ENCODE assay signal across 8 cellular contexts in the genomic region with DNA sequence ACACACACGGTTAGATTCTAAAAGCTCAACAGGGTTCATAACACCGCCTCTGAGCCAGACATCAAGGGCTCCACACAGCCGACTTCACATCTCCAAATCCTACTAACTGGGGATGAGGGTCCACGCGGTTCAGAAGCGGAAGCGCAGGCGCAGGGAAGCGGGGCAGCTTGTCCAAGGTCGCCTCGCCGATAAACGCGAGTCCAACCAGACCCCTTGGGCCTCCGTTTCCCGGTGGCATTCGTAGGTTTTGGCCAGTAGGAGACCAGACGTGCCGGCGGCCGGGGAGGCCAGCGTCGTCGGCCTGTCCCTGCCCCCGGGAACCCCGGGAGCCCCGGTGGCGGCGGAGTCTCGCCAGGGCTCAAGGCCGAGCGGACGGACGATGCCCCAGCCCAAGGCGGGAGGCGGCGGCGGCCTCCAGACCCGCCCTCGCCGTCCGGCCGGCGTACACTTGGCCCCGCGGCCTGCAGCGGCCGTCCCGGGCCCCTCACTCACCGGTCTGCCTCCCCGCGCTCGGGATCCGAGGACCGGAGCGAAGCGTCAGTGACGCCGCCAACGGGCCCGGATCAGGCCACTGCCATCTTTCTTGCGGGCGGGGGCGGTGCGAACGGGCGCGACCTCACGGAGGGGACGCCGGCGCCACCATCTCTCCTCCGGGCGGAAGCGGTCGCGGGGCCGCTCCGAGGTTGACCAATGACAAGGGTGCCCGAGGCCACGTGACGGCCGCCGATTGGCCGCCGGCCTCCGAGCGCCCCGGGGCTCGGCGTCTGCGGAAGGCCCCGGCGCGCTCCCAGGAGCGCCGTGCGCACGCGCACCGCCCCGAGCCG. TPM values are rescaled to one million over a fixed set of nuclear protein-coding genes. Genes with fewer than 3 reads are reported as not detected.
DNase-seq lines count a peak whose midpoint lies in the region; ATAC-seq and TF ChIP-seq lines count a peak whose summit lies in the region.

A gene with protein sequence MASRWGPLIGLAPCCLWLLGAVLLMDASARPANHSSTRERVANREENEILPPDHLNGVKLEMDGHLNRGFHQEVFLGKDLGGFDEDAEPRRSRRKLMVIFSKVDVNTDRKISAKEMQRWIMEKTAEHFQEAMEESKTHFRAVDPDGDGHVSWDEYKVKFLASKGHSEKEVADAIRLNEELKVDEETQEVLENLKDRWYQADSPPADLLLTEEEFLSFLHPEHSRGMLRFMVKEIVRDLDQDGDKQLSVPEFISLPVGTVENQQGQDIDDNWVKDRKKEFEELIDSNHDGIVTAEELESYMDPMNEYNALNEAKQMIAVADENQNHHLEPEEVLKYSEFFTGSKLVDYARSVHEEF (minus strand): TSS at position 602 of the 824 bp plus-strand sequence. CDS start 3,229 bp downstream, outside the sequence.

- H3K4me1 Mint-ChIP-seq in activated naive CD4-positive, alpha-beta T cell treated with anti-CD3 and anti-CD28 coated beads, Interleukin-2, amount 10 ng/mL, durations not matched to agents 7 days and 5 days: peaks cover 29% of the 10 kb centered on the region

- H3K27me3 ChIP-seq in gastroesophageal sphincter: no peaks in the 10 kb centered on the region
- no peaks in the 10 kb centered on the region for H3K27me3 ChIP-seq in neutrophil

- DNase-seq in NCI-H1048 (lab: John Stamatoyannopoulos, UW): peak; percentile 94
- peak; percentile 80 for DNase-seq in SK-N-MC (ENCODE audit: low read depth, low spot score)
- peak; percentile 98 for DNase-seq in activated naive CD4-positive, alpha-beta T cell treated with anti-CD3 and anti-CD28 coated beads, Interleukin-2, amount 10 ng/mL, durations not matched to agents 7 days and 5 days

- H3K36me3 Mint-ChIP-seq in activated naive CD4-positive, alpha-beta T cell treated with anti-CD3 and anti-CD28 coated beads, Interleukin-2, amount 10 ng/mL, durations not matched to agents 7 days and 5 days: peaks cover 28% of the 10 kb centered on the region

- H3K36me3 ChIP-seq in SK-N-MC (ENCODE audit: insufficient read depth, low read length) (peaks cover 18% of the 10 kb centered on the region; the same call in 1 of the 2 replicates), gastroesophageal sphincter (peaks cover 0 to 51% of the 10 kb centered on the region in 2 donors), neutrophil (peaks cover 26% of the 10 kb centered on the region)

- H3K27ac Mint-ChIP-seq in activated naive CD4-positive, alpha-beta T cell treated with anti-CD3 and anti-CD28 coated beads, Interleukin-2, amount 10 ng/mL, durations not matched to agents 7 days and 5 days: peak within 1 kb of the TSS; percentile 92

- CTCF ChIA-PET in activated naive CD4-positive, alpha-beta T cell treated with anti-CD3 and anti-CD28 coated beads, Interleukin-2, amount 10 ng/mL, durations not matched to agents 7 days and 5 days (lab: Charles Lee): interaction anchor here (0.6 to 3.2 kb wide), 3 partner anchors 16 to 110 kb away, joined by 3 to 38 read pairs (median 5); no protein-coding TSS in a partner anchor

- 2% methylated on average over 9 of the region's 103 CpGs; no CpG with 5 or more reads in 1 of the 2 donors for WGBS in gastroesophageal sphincter (ENCODE audit: low coverage in 1 of 2), 2 donors

- H3K27ac ChIP-seq in SK-N-MC (peak within 1 kb of the TSS; percentile 73), gastroesophageal sphincter (peak within 1 kb of the TSS; percentile 72 to 96 (median 94)), neutrophil (peak within 1 kb of the TSS; percentile 85)

- TF ChIP-seq CTCF in gastroesophageal sphincter (IDR thresholded peaks at IDR 0.05) (no peak), neutrophil (IDR thresholded peaks at IDR 0.05) (peak; percentile 32), subcutaneous adipose tissue (IDR thresholded peaks at IDR 0.05; ENCODE audit: low read depth) (no peak)

- no peaks in the 10 kb centered on the region for H3K27me3 Mint-ChIP-seq in activated naive CD4-positive, alpha-beta T cell treated with anti-CD3 and anti-CD28 coated beads, Interleukin-2, amount 10 ng/mL, durations not matched to agents 7 days and 5 days

- H3K9me3 ChIP-seq in SK-N-MC (ENCODE audit: low read depth, low read length) (no peaks in the 10 kb centered on the region), gastroesophageal sphincter (peaks cover 0 to 4% (median 0%) of the 10 kb centered on the region in 3 donors), neutrophil (no peaks in the 10 kb centered on the region)

- H3K4me3 Mint-ChIP-seq in activated naive CD4-positive, alpha-beta T cell treated with anti-CD3 and anti-CD28 coated beads, Interleukin-2, amount 10 ng/mL, durations not matched to agents 7 days and 5 days: peak within 1 kb of the TSS; percentile 95

- no peaks in the 10 kb centered on the region for H3K9me3 Mint-ChIP-seq in activated naive CD4-positive, alpha-beta T cell treated with anti-CD3 and anti-CD28 coated beads, Interleukin-2, amount 10 ng/mL, durations not matched to agents 7 days and 5 days

- peak in 1 of 2 donors; percentile 42 for TF ChIP-seq POLR2A in gastroesophageal sphincter (IDR thresholded peaks at IDR 0.05)

- ATAC-seq in HG02588 (IDR thresholded peaks at IDR 0.05; ENCODE audit: unreplicated experiment) (peak; percentile 85), gastroesophageal sphincter (peak; percentile 98)

- H3K4me3 ChIP-seq in GM08714 (ENCODE audit: low read length): peak within 1 kb of the TSS; percentile 73
- peak within 1 kb of the TSS; percentile 98 for H3K4me3 ChIP-seq in SK-N-MC
- H3K4me3 ChIP-seq in gastroesophageal sphincter: peak within 1 kb of the TSS; percentile 87 to 99
- peak within 1 kb of the TSS; percentile 80 to 95 for H3K4me3 ChIP-seq in neutrophil (ENCODE audit: low read depth in 1 of 2, low read length in 1 of 2)

- peaks cover 0 to 65% (median 23%) of the 10 kb centered on the region in 3 donors for H3K4me1 ChIP-seq in gastroesophageal sphincter
- H3K4me1 ChIP-seq in neutrophil (ENCODE audit: control insufficient read depth in 1 of 2, insufficient read depth in 1 of 2, low read depth in 1 of 2, low read length in 1 of 2): peaks cover 22 to 27% of the 10 kb centered on the region in 2 experiments

- no peak for TF ChIP-seq EP300 in gastroesophageal sphincter (IDR thresholded peaks at IDR 0.05)

- peak within 1 kb of the TSS; percentile 95 for H3K9ac ChIP-seq in SK-N-MC (ENCODE audit: insufficient read length)

RNA-seq across cellular contexts. Expression of the gene that starts here (rescaled TPM):
- total RNA-seq in gastroesophageal sphincter (100 to 1,000 TPM in 2 of 4 donors, 10 to 100 TPM in 2; 84.2 to 115 (median 93.9) TPM), subcutaneous adipose tissue (100 to 1,000 TPM in 2 of 4 donors, 10 to 100 TPM in 2; 42.6 to 143 (median 87.8) TPM)

Comparison
In these comparisons a context has a peak if more than half of its experiments do, and no peak if none do; other contexts are left out.
1. Peak in every context shown above with its lines: DNase-seq, ATAC-seq, H3K4me3 ChIP-seq and H3K27ac ChIP-seq.